In genomic region chr11:33668468-33668825, GRCh38 we compare ENCODE assay signal across 26 cellular contexts. TPM values are rescaled to one million over a fixed set of nuclear protein-coding genes. Genes with fewer than 3 reads are reported as not detected.
A peak's percentile ranks its signal among the peaks of the same experiment; 100 is the strongest.
DNase-seq lines count a peak whose midpoint lies in the region; ATAC-seq, FAIRE-seq and TF ChIP-seq lines count a peak whose summit lies in the region.
"Had no signal": no experiment of that assay in that cellular context is flagged by ENCODE, and none has a peak within 500 bp of the region (broad histone marks: within the 10 kb centered on the region; RNA-seq: fewer than 3 reads in every experiment).

No MANE protein-coding gene starts in this region.

- H3K4me1 ChIP-seq in A673 (ENCODE audit: insufficient read depth, low read length, poor library complexity, severe bottlenecking) (peaks cover 10% of the 10 kb centered on the region), HUES48 (ENCODE audit: control insufficient read depth, insufficient read depth, low read length) (peaks cover 25% of the 10 kb centered on the region), K562 (replicated peaks in 1 of 2; ENCODE audit: control insufficient read depth in 2 of 2, insufficient read depth in 2 of 2, low read length in 2 of 2) (peaks cover 0 to 3% of the 10 kb centered on the region in 2 experiments; a peak in 1 of 5 replicates), smooth muscle cell (ENCODE audit: low read depth) (no peaks in the 10 kb centered on the region), foreskin keratinocyte (peaks cover 8% of the 10 kb centered on the region)
- H3K4me1 ChIP-seq: Peyer's patch, spleen, testis had no signal

- DNase-seq in A673 (ENCODE audit: low spot score) (peak; percentile 71), NCI-H2171 (lab: John Stamatoyannopoulos, UW) (peak; percentile 88), K562 (ENCODE audit: extremely low read depth in 1 of 4, low spot score in 3 of 4) (no peak), smooth muscle cell (lab: John Stamatoyannopoulos, UW; ENCODE audit: unreplicated experiment) (no peak), foreskin keratinocyte (no peak), RKO (ENCODE audit: low spot score) (no peak)
- DNase-seq: activated CD4-positive, alpha-beta T cell treated with anti-CD3 and anti-CD28 coated beads for 36 hours; activated CD8-positive, alpha-beta memory T cell treated with anti-CD3 and anti-CD28 coated beads, Interleukin-2, amount 50 U/mL, for 48 hours; activated gamma-delta T cell treated with Interleukin-2 at 50 U/mL for 16 hours; aorta; CD4-positive, alpha-beta memory T cell; erythroblast; naive thymus-derived CD8-positive, alpha-beta T cell; NCI-H510A; Peyer's patch; psoas muscle; SK-N-SH; spleen; T1000; testis had no signal

- no peak overlapping the region for H3K4me2 ChIP-seq in K562 (ENCODE audit: insufficient read depth, low read length)
- H3K4me2 ChIP-seq in smooth muscle cell, result no peak overlapping the region

- H3K9me3 ChIP-seq in A673 (ENCODE audit: low read depth, low read length, poor library complexity, severe bottlenecking) (no peaks in the 10 kb centered on the region), HUES48 (ENCODE audit: control insufficient read depth, insufficient read depth, low read length) (0 out of 2 replicates have a peak, but pooled peaks cover 3% of the 10 kb centered on the region), K562 (replicated peaks; ENCODE audit: control insufficient read depth, insufficient read depth, low read depth, low read length) (no peaks in the 10 kb centered on the region), smooth muscle cell (replicated peaks; ENCODE audit: low read depth) (no peaks in the 10 kb centered on the region)
- H3K9me3 ChIP-seq: Peyer's patch, psoas muscle, SK-N-SH, spleen, testis had no signal

- WGBS in K562 (ENCODE audit: insufficient coverage, low coverage, missing lambda C conversion rate), result 5% methylated on average over 6 of the region's 6 CpGs
- 85% methylated on average over 6 of the region's 6 CpGs for WGBS in smooth muscle cell (ENCODE audit: low lambda C conversion rate)

- 0 out of 2 replicates have a peak, but pooled peaks cover under 1% of the 10 kb centered on the region for H4K20me1 ChIP-seq in K562 (replicated peaks; ENCODE audit: control insufficient read depth, insufficient read depth, low read length)
- H4K20me1 ChIP-seq in smooth muscle cell (ENCODE audit: low read depth), result no peaks in the 10 kb centered on the region

- no TSS peak for BruUV-seq in A673 (replicated peaks; lab: Mats Ljungman, UMichigan)
- BruUV-seq in K562 (replicated peaks; lab: Mats Ljungman, UMichigan), result no TSS peak

- H2AFZ ChIP-seq in K562 (ENCODE audit: low read depth, low read length) (no peak overlapping the region), smooth muscle cell (ENCODE audit: low read depth) (no peak overlapping the region)

- in situ Hi-C loops in K562 (cut with MboI), result no loop called here

- H3K79me2 ChIP-seq in K562 (ENCODE audit: control insufficient read depth, insufficient read depth, low read length) (no peaks in the 10 kb centered on the region), smooth muscle cell (ENCODE audit: low read depth) (no peaks in the 10 kb centered on the region)

- no peaks in the 10 kb centered on the region for H3F3A ChIP-seq in smooth muscle cell (ENCODE audit: low read depth)

- H3K27me3 ChIP-seq in A673 (replicated peaks; ENCODE audit: insufficient read depth, low read depth, low read length, poor library complexity) (no peaks in the 10 kb centered on the region), HUES48 (ENCODE audit: control insufficient read depth, insufficient read depth, low read length) (no peaks in the 10 kb centered on the region), K562 (ENCODE audit: control insufficient read depth in 2 of 2, insufficient read depth in 2 of 2, low read length in 2 of 2) (peaks cover 16 to 42% of the 10 kb centered on the region in 2 experiments; a peak in 4 of 5 replicates), smooth muscle cell (ENCODE audit: low read depth) (no peaks in the 10 kb centered on the region), foreskin keratinocyte (no peaks in the 10 kb centered on the region)
- H3K27me3 ChIP-seq: Peyer's patch, testis had no signal

- H3K9me1 ChIP-seq in K562 (ENCODE audit: control insufficient read depth, insufficient read depth, low read length), result no peaks in the 10 kb centered on the region

- ATAC-seq in K562 (no peak), foreskin keratinocyte (no peak), GM21619 (IDR thresholded peaks at IDR 0.05; ENCODE audit: unreplicated experiment) (no peak)
- ATAC-seq: activated CD4-positive, alpha-beta T cell treated with anti-CD3 and anti-CD28 coated beads for 36 hours; naive thymus-derived CD8-positive, alpha-beta T cell; psoas muscle had no signal

- intact Hi-C loops in A673 (cut with micrococcal nuclease; ENCODE audit: unreplicated experiment), result no loop called here
- intact Hi-C loops in K562 (cut with micrococcal nuclease), result no loop called here

- POLR2A ChIA-PET in A673 (lab: Charles Lee; ENCODE audit: low non-redundant PET), result no interaction called here
- POLR2A ChIA-PET in K562 (lab: Yijun Ruan, JAX), result no interaction called here

- FAIRE-seq in K562 (lab: Jason Lieb, UNC), result no peak
- FAIRE-seq: colon, GM19239 had no signal

- H3K4me3 ChIP-seq in A673 (ENCODE audit: low read depth, low read length, poor library complexity, severe bottlenecking), result no peak overlapping the region
- H3K4me3 ChIP-seq in HUES48 (ENCODE audit: low read depth, low read length), result 0 out of 2 replicates have a peak overlapping the region, but pooled peaks have one; percentile 13
- H3K4me3 ChIP-seq in K562, result no peak overlapping the region
- no peak overlapping the region for H3K4me3 ChIP-seq in smooth muscle cell
- H3K4me3 ChIP-seq: Peyer's patch, psoas muscle, spleen, testis had no signal

- no peak for TF ChIP-seq POLR2A in K562 (conservative IDR thresholded peaks at IDR 0.05)

- H3K27ac ChIP-seq in A673 (ENCODE audit: low read depth, low read length, poor library complexity, severe bottlenecking) (no peak overlapping the region), HUES48 (ENCODE audit: low read depth, low read length) (peak overlapping the region; percentile 72), K562 (ENCODE audit: extremely low read depth, low read depth, low read length) (no peak overlapping the region), smooth muscle cell (ENCODE audit: low read depth) (no peak overlapping the region), foreskin keratinocyte (no peak overlapping the region)
- H3K27ac ChIP-seq: Peyer's patch, psoas muscle, spleen, testis had no signal

- H3K9ac ChIP-seq in HUES48 (ENCODE audit: low read depth, low read length) (no peak overlapping the region), K562 (ENCODE audit: insufficient read depth in 1 of 2, low read depth in 2 of 2, low read length in 2 of 2) (no peak overlapping the region), smooth muscle cell (ENCODE audit: low read depth) (no peak overlapping the region)
- H3K9ac ChIP-seq: SK-N-SH had no signal

- CTCF ChIA-PET in A673 (lab: Charles Lee) (no interaction called here), K562 (lab: Yijun Ruan, JAX; ENCODE audit: low intra/inter-chr PET ratio) (no interaction called here)

- no peak for TF ChIP-seq RAD21 in K562 (CRISPR knock-in tag; conservative IDR thresholded peaks at IDR 0.05 in 1 of 2, IDR thresholded peaks at IDR 0.05 in 1 of 2)

- TF ChIP-seq CTCF in A673 (conservative IDR thresholded peaks at IDR 0.05; ENCODE audit: low read depth, low read length) (no peak), K562 (IDR thresholded peaks at IDR 0.05 in 2 of 3, conservative IDR thresholded peaks at IDR 0.05 in 1 of 3; ENCODE audit: insufficient read depth in 2 of 3, low read depth in 1 of 3, low read length in 3 of 3) (no peak), smooth muscle cell (IDR thresholded peaks at IDR 0.05; ENCODE audit: borderline replicate concordance, insufficient read depth, poor library complexity, severe bottlenecking) (no peak), foreskin keratinocyte (conservative IDR thresholded peaks at IDR 0.05) (no peak)

- TF ChIP-seq EP300 in K562 (IDR thresholded peaks at IDR 0.05; ENCODE audit: low read length), result no peak

- H3K36me3 ChIP-seq in A673 (ENCODE audit: insufficient read depth, low read length, poor library complexity, severe bottlenecking) (no peaks in the 10 kb centered on the region), HUES48 (ENCODE audit: control insufficient read depth, insufficient read depth, low read length) (no peaks in the 10 kb centered on the region), K562 (ENCODE audit: control insufficient read depth, insufficient read depth, low read length) (no peaks in the 10 kb centered on the region), smooth muscle cell (ENCODE audit: low read depth) (no peaks in the 10 kb centered on the region)
- H3K36me3 ChIP-seq: Peyer's patch, spleen had no signal

TF ChIP-seq in K562, 482 proteins besides CTCF, POLR2A, EP300 and RAD21:
- TF ChIP-seq ETV1 (tag; conservative IDR thresholded peaks at IDR 0.05; ENCODE audit: low read depth) (peak; percentile 20; the same call in 1 of the 2 replicates), ZNF239 (CRISPR knock-in tag; IDR thresholded peaks at IDR 0.05) (no peak)

RNA-seq across cellular contexts. Expression of gene C11orf91, which starts 32.2 kb away (rescaled TPM):
- not detected in 2 replicates for total RNA-seq in A673 (2021)
- total RNA-seq in K562 (2011; cell fraction: chromatin; rRNA removed; ENCODE audit: low replicate concordance), result not detected in 2 replicates
- not detected in 2 replicates for total RNA-seq in K562 (2011; cell fraction: nucleolus; rRNA removed)
- total RNA-seq in K562 (2011; cell fraction: nucleoplasm; rRNA removed), result not detected in 2 replicates
- total RNA-seq in K562 (2014; rRNA removed), result not detected in 2 replicates
- total RNA-seq in K562 (2014; rRNA removed; fragmentation: Illumina TruSeq; extraction: Trizol), result not detected in 2 replicates
- total RNA-seq in K562 (2015; rRNA removed; fragmentation: Illumina TruSeq; extraction: Trizol), result not detected in 2 replicates
- not detected in 2 replicates for total RNA-seq in K562 (2021)
- not detected in 2 replicates for polyA plus RNA-seq in K562 (2011; rRNA removed)
- polyA plus RNA-seq in K562 (2011; cell fraction: cytosol; rRNA removed), result not detected in 2 replicates
- not detected in 2 replicates for polyA plus RNA-seq in K562 (2011; cell fraction: nucleus; rRNA removed)
- not detected in 2 replicates for polyA plus RNA-seq in K562 (2012)
- not detected in 2 replicates for polyA plus RNA-seq in K562 (2014; fragmentation: Illumina TruSeq; extraction: Trizol)
- not detected for polyA plus RNA-seq in K562 (2014; fragmentation: Nextera tagmentation; extraction: Ambion mirVana)
- polyA plus RNA-seq in K562 (2014; rRNA removed), result not detected in 2 replicates
- polyA minus RNA-seq in K562 (2011; rRNA and poly(A)+ RNA removed), result not detected in 2 replicates
- not detected in 2 replicates for polyA minus RNA-seq in K562 (2011; cell fraction: cytosol; rRNA and poly(A)+ RNA removed)
- polyA minus RNA-seq in K562 (2011; cell fraction: nucleus; rRNA and poly(A)+ RNA removed), result not detected in 2 replicates
- total RNA-seq in smooth muscle cell, result not detected in 2 replicates
- 0.57 and 0.91 TPM in 2 replicates for polyA plus RNA-seq in smooth muscle cell
- total RNA-seq in foreskin keratinocyte, result 0.18 and 0.41 TPM in 2 replicates
- 0.20 and 0.50 TPM in 2 replicates for polyA plus RNA-seq in foreskin keratinocyte
- total RNA-seq: activated CD4-positive, alpha-beta T cell treated with anti-CD3 and anti-CD28 coated beads for 36 hours; M059J; Peyer's patch had no signal
- polyA plus RNA-seq: AG04450; aorta; CD4-positive, alpha-beta memory T cell; naive thymus-derived CD8-positive, alpha-beta T cell; spleen had no signal

Comparison
In these comparisons a context has a peak if more than half of its experiments do, and no peak if none do; other contexts are left out.
1. DNase-seq: peak in A673 (single experiment) and NCI-H2171 (single experiment); none in K562 (0 of 4), smooth muscle cell (single experiment), foreskin keratinocyte (0 of 2) and RKO (single experiment).